23 cellular contexts compared by ENCODE assay signal in the genomic region with DNA sequence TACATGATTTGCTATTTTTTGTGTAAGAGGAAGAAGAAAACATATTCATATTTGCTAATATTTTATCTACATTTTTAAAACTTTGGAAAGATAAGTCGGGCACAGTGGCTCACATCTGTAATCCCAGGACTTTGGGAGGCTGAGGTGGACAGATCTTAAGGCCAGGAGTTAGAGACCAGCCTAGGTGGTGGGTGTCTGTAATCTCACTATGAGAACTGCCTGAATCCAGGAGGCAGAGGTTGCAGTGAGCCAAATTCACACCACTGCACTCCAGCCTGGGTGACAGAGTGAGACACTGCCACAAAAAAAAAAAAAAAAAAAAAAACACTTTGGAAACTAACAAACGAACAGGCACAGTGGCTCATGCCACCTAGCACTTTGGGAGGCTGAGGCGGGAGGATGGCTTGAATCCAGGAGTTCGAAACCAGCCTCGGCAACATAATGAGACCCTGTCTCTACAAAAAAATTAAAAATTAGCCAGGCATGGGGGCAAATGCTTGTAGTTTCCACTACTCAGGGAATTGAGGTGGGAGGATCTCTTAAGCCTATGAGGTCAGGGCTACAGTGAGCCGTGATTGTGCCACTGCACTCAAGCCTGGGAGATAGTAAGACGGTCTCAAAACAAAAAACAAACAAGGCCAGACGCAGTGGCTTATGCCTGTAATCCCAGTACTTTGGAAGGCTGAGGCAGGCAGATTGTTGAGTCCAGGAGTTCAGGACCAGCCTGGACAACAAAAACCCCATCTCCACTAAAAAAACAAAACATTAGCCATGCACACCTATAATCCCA. TPM values are rescaled to one million over a fixed set of nuclear protein-coding genes. Genes with fewer than 3 reads are reported as not detected.
"Had no signal": no experiment of that assay in that cellular context is flagged by ENCODE, and none has a peak within 500 bp of the region (broad histone marks: within the 10 kb centered on the region; RNA-seq: fewer than 3 reads in every experiment).

No MANE protein-coding gene starts in this region.

- H3K27ac ChIP-seq: sigmoid colon, spleen, upper lobe of right lung had no signal

- H3K9me3 ChIP-seq: adrenal gland, sigmoid colon, spleen, upper lobe of right lung had no signal

- ATAC-seq: activated CD8-positive, alpha-beta T cell treated with anti-CD3 and anti-CD28 coated beads for 36 hours; activated T-cell treated with anti-CD3 and anti-CD28 coated beads, Interleukin-2, amount 50 U/mL, for 72 hours; left cardiac atrium; natural killer cell treated with Interleukin-12 subunit alpha and Interleukin-12 subunit beta and Interleukin-15 and Interleukin-18, amount 100 ng/mL, for 72 hours; stimulated activated memory B cell treated with anti-CD40 and anti-IgM and Interleukin-4, amounts not matched to agents 10 μg/mL and 1 μg/mL and 100 μg/mL, for 72 hours; upper lobe of right lung had no signal

- H3K4me3 Mint-ChIP-seq: activated CD8-positive, alpha-beta T cell treated with anti-CD3 and anti-CD28 coated beads for 36 hours; activated T-cell treated with anti-CD3 and anti-CD28 coated beads, Interleukin-2, amount 50 U/mL, for 72 hours; dendritic cell treated with granulocyte-macrophage colony-stimulating factor and Interleukin-4, amounts not matched to agents 40 ng/mL and 50 ng/mL, for 4 days; natural killer cell treated with Interleukin-12 subunit alpha and Interleukin-12 subunit beta and Interleukin-15 and Interleukin-18, amount 100 ng/mL, for 72 hours; stimulated activated memory B cell treated with anti-CD40 and anti-IgM and Interleukin-4, amounts not matched to agents 10 μg/mL and 1 μg/mL and 100 μg/mL, for 72 hours; T-helper 2 cell treated with Interferon-gamma antibody and Interleukin-4, amounts not matched to agents 5 μg/mL and 100 μg/mL, for 36 hours had no signal

- H3K36me3 ChIP-seq: adrenal gland, sigmoid colon, upper lobe of right lung had no signal

- DNase-seq: activated CD4-positive, alpha-beta T cell treated with anti-CD3 and anti-CD28 coated beads for 48 hours; activated CD4-positive, CD25-positive, alpha-beta regulatory T cell; activated CD8-positive, alpha-beta T cell treated with anti-CD3 and anti-CD28 coated beads for 36 hours; activated effector memory CD4-positive, alpha-beta T cell treated with anti-CD3 and anti-CD28 coated beads, Interleukin-2, amount 50 U/mL, for 16 hours; activated naive CD4-positive, alpha-beta T cell treated with anti-CD3 and anti-CD28 coated beads, Interleukin-2, amount 50 U/mL, for 16 hours; activated T-cell treated with anti-CD3 and anti-CD28 coated beads, Interleukin-2, amount 50 U/mL, for 72 hours; effector CD8-positive, alpha-beta T cell; foreskin fibroblast; left cardiac atrium; nucleus accumbens; posterior cingulate gyrus; sigmoid colon; spleen; stimulated activated CD4-positive, alpha-beta T cell treated with anti-CD3 and anti-CD28 coated beads, Interleukin-4, amount 100 ng/mL, for 4 hours; upper lobe of right lung had no signal

- H3K9me3 Mint-ChIP-seq: activated CD8-positive, alpha-beta T cell treated with anti-CD3 and anti-CD28 coated beads for 36 hours; activated T-cell treated with anti-CD3 and anti-CD28 coated beads, Interleukin-2, amount 50 U/mL, for 72 hours; dendritic cell treated with granulocyte-macrophage colony-stimulating factor and Interleukin-4, amounts not matched to agents 40 ng/mL and 50 ng/mL, for 4 days; natural killer cell treated with Interleukin-12 subunit alpha and Interleukin-12 subunit beta and Interleukin-15 and Interleukin-18, amount 100 ng/mL, for 72 hours; stimulated activated memory B cell treated with anti-CD40 and anti-IgM and Interleukin-4, amounts not matched to agents 10 μg/mL and 1 μg/mL and 100 μg/mL, for 72 hours; T-helper 2 cell treated with Interferon-gamma antibody and Interleukin-4, amounts not matched to agents 5 μg/mL and 100 μg/mL, for 36 hours had no signal

- H3K27me3 ChIP-seq: adrenal gland, sigmoid colon, spleen, upper lobe of right lung had no signal

- H3K4me1 ChIP-seq: sigmoid colon had no signal

- H3K27me3 Mint-ChIP-seq: activated CD8-positive, alpha-beta T cell treated with anti-CD3 and anti-CD28 coated beads for 36 hours; dendritic cell treated with granulocyte-macrophage colony-stimulating factor and Interleukin-4, amounts not matched to agents 40 ng/mL and 50 ng/mL, for 4 days; natural killer cell treated with Interleukin-12 subunit alpha and Interleukin-12 subunit beta and Interleukin-15 and Interleukin-18, amount 100 ng/mL, for 72 hours; stimulated activated memory B cell treated with anti-CD40 and anti-IgM and Interleukin-4, amounts not matched to agents 10 μg/mL and 1 μg/mL and 100 μg/mL, for 72 hours had no signal

- H3K4me3 ChIP-seq: adrenal gland, sigmoid colon, spleen, upper lobe of right lung had no signal

- H3K27ac Mint-ChIP-seq: activated T-cell treated with anti-CD3 and anti-CD28 coated beads, Interleukin-2, amount 50 U/mL, for 72 hours; dendritic cell treated with granulocyte-macrophage colony-stimulating factor and Interleukin-4, amounts not matched to agents 40 ng/mL and 50 ng/mL, for 4 days; natural killer cell treated with Interleukin-12 subunit alpha and Interleukin-12 subunit beta and Interleukin-15 and Interleukin-18, amount 100 ng/mL, for 72 hours; stimulated activated memory B cell treated with anti-CD40 and anti-IgM and Interleukin-4, amounts not matched to agents 10 μg/mL and 1 μg/mL and 100 μg/mL, for 72 hours; T-helper 2 cell treated with Interferon-gamma antibody and Interleukin-4, amounts not matched to agents 5 μg/mL and 100 μg/mL, for 36 hours had no signal

- H3K36me3 Mint-ChIP-seq: natural killer cell treated with Interleukin-12 subunit alpha and Interleukin-12 subunit beta and Interleukin-15 and Interleukin-18, amount 100 ng/mL, for 72 hours had no signal

RNA-seq across cellular contexts. Expression of a gene that starts 59.8 kb away (rescaled TPM):
- total RNA-seq: activated CD8-positive, alpha-beta T cell treated with anti-CD3 and anti-CD28 coated beads for 36 hours; activated T-cell treated with anti-CD3 and anti-CD28 coated beads, Interleukin-2, amount 50 U/mL, for 72 hours; bronchial epithelial cell; cerebellum; renal cortical epithelial cell; sigmoid colon; upper lobe of right lung had no signal
